Comparison of ENCODE assay signal across 17 cellular contexts in the genomic region with DNA sequence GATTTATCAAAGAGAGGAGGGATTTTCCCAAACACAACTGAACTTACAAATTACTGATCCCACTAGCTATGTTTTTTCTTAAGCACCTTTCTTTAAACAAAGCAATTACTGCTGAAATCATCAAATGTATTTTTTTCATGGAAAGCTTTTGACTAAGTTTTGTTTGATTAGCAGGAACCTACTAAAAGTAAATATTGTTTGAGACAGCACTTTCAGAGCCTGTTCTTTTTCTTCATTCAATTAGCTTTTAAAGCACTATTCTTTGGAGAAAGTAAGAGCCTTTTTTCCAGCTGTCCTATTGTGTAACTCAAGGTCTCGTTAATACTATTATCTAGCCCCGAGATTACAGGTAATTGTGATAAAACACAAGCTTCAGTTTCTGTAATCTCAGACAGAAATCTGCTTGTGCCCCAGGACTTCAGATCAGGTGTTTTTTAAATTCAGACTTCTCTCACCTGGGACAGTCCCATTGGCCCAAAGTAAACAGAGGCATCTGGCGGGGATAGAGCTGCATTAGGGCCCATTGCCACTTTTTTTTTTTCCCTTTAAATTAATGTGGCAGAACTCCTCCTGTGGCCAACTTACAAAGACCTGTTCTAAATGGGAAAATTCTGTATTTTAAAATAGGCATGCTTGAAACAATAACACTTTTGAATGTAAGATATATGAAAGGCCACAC. TPM values are rescaled to one million over a fixed set of nuclear protein-coding genes. Genes with fewer than 3 reads are reported as not detected.
A peak's percentile ranks its signal among the peaks of the same experiment; 100 is the strongest.
DNase-seq lines count a peak whose midpoint lies in the region; TF ChIP-seq lines count a peak whose summit lies in the region.
"Had no signal": no experiment of that assay in that cellular context is flagged by ENCODE, and none has a peak within 500 bp of the region (broad histone marks: within the 10 kb centered on the region; RNA-seq: fewer than 3 reads in every experiment).

No MANE protein-coding gene starts in this region.

- H3K36me3 Mint-ChIP-seq in H9 (ENCODE audit: insufficient read depth in 1 of 3, low read depth in 3 of 3): no peaks in the 10 kb centered on the region

- H3T11ph ChIP-seq in H9 (ENCODE audit: low read length): no peak overlapping the region

- no peak overlapping the region for H2BK15ac ChIP-seq in H9 (ENCODE audit: low read depth, low read length)

- H3K9me3 ChIP-seq in H9 (ENCODE audit: control insufficient read depth, low read depth, low read length): no peaks in the 10 kb centered on the region
- no peaks in the 10 kb centered on the region for H3K9me3 ChIP-seq in endocrine pancreas (ENCODE audit: control insufficient read depth, low read length)
- H3K9me3 ChIP-seq in smooth muscle cell (replicated peaks; ENCODE audit: low read depth): no peaks in the 10 kb centered on the region
- H3K9me3 ChIP-seq: BLaER1 had no signal

- no peaks in the 10 kb centered on the region for H3K9me3 Mint-ChIP-seq in H9
- H3K9me3 Mint-ChIP-seq: activated naive CD4-positive, alpha-beta T cell treated with anti-CD3 and anti-CD28 coated beads for 36 hours; IgD-negative memory B cell; memory B cell had no signal

- TF ChIP-seq CTCF in H9 (conservative IDR thresholded peaks at IDR 0.05) (no peak), smooth muscle cell (IDR thresholded peaks at IDR 0.05; ENCODE audit: borderline replicate concordance, insufficient read depth, poor library complexity, severe bottlenecking) (no peak)

- no peak overlapping the region for H3K4me3 Mint-ChIP-seq in H9
- H3K4me3 Mint-ChIP-seq: activated naive CD4-positive, alpha-beta T cell treated with anti-CD3 and anti-CD28 coated beads for 36 hours; IgD-negative memory B cell; memory B cell had no signal

- H3K4ac ChIP-seq in H9 (ENCODE audit: low read depth, low read length): no peak overlapping the region

- no peak overlapping the region for H2BK20ac ChIP-seq in H9 (ENCODE audit: low read depth, low read length, poor library complexity, severe bottlenecking)

- H3K27me3 ChIP-seq in H9 (ENCODE audit: insufficient read depth, low read length): no peaks in the 10 kb centered on the region
- H3K27me3 ChIP-seq in endocrine pancreas (ENCODE audit: control insufficient read depth, insufficient read depth, low read length): no peaks in the 10 kb centered on the region
- H3K27me3 ChIP-seq in smooth muscle cell (ENCODE audit: low read depth): no peaks in the 10 kb centered on the region
- H3K27me3 ChIP-seq: BLaER1 had no signal

- H3K56ac ChIP-seq in H9 (ENCODE audit: insufficient read length, low read depth, low read length): no peak overlapping the region

- H2AK5ac ChIP-seq in H9 (ENCODE audit: insufficient read length, low read length): no peak overlapping the region

- H4K8ac ChIP-seq in H9 (replicated peaks; ENCODE audit: insufficient read length, low read depth, low read length): no peak overlapping the region

- H3K79me1 ChIP-seq in H9 (ENCODE audit: insufficient read depth, low read depth, low read length, poor library complexity, severe bottlenecking): no peaks in the 10 kb centered on the region

- H3K18ac ChIP-seq in H9 (ENCODE audit: insufficient read length, low read depth, low read length): no peak overlapping the region

- WGBS in H9 (ENCODE audit: extremely low coverage, insufficient read length, low lambda C conversion rate): no CpG with 5 or more reads among the region's 3 CpGs
- 83% methylated on average over 3 of the region's 3 CpGs for WGBS in smooth muscle cell (ENCODE audit: low lambda C conversion rate)

- H3K4me1 ChIP-seq in H9 (ENCODE audit: insufficient read depth, low read length): no peaks in the 10 kb centered on the region
- H3K4me1 ChIP-seq in endocrine pancreas (ENCODE audit: control insufficient read depth, insufficient read depth, low read length): peaks cover 23% of the 10 kb centered on the region
- peaks cover 30% of the 10 kb centered on the region for H3K4me1 ChIP-seq in smooth muscle cell (ENCODE audit: low read depth)
- H3K4me1 ChIP-seq: BLaER1 had no signal

- peak overlapping the region in 2 of 3 experiments; percentile 28 to 89; a peak in 1 of 7 replicates for H3K27ac Mint-ChIP-seq in H9
- H3K27ac Mint-ChIP-seq: activated naive CD4-positive, alpha-beta T cell treated with anti-CD3 and anti-CD28 coated beads for 36 hours; IgD-negative memory B cell; memory B cell had no signal

- no peak overlapping the region for H2BK5ac ChIP-seq in H9 (ENCODE audit: insufficient read length, low read length)

- no peak overlapping the region for H2BK12ac ChIP-seq in H9 (ENCODE audit: insufficient read length, low read depth, low read length)

- H2AFZ ChIP-seq in H9 (ENCODE audit: low read length) (no peak overlapping the region), smooth muscle cell (ENCODE audit: low read depth) (no peak overlapping the region)

- peaks cover 11% of the 10 kb centered on the region for H3F3A ChIP-seq in smooth muscle cell (ENCODE audit: low read depth)

- H4K5ac ChIP-seq in H9 (ENCODE audit: insufficient read length, low read depth, low read length): no peak overlapping the region

- H3K36me3 ChIP-seq in endocrine pancreas (ENCODE audit: control insufficient read depth, insufficient read depth, low read length) (no peaks in the 10 kb centered on the region), smooth muscle cell (ENCODE audit: low read depth) (no peaks in the 10 kb centered on the region)

- H4K20me1 ChIP-seq in H9 (ENCODE audit: control insufficient read depth, insufficient read depth, insufficient read length) (no peaks in the 10 kb centered on the region), smooth muscle cell (ENCODE audit: low read depth) (peaks cover 7% of the 10 kb centered on the region)
- H4K20me1 ChIP-seq: BLaER1 had no signal

- H3K27ac ChIP-seq in H9 (ENCODE audit: insufficient read length, low read depth, low read length) (no peak overlapping the region), smooth muscle cell (ENCODE audit: low read depth) (peak overlapping the region; percentile 83)
- H3K27ac ChIP-seq: BLaER1 had no signal

- no peak overlapping the region for H3K14ac ChIP-seq in H9 (ENCODE audit: insufficient read depth, low read length)

- no peak overlapping the region for H3K23ac ChIP-seq in H9 (ENCODE audit: insufficient read length, low read depth, low read length)

- no peaks in the 10 kb centered on the region for H3K27me3 Mint-ChIP-seq in H9 (ENCODE audit: low read depth)
- H3K27me3 Mint-ChIP-seq: IgD-negative memory B cell, memory B cell had no signal

- no peak overlapping the region for H2BK120ac ChIP-seq in H9 (ENCODE audit: low read depth, low read length, poor library complexity, severe bottlenecking)

- H4K91ac ChIP-seq in H9 (ENCODE audit: insufficient read length, low read depth, low read length): no peak overlapping the region

- H3K79me2 ChIP-seq in H9 (ENCODE audit: insufficient read depth, low read length) (0 out of 2 replicates have a peak, but pooled peaks cover 2% of the 10 kb centered on the region), smooth muscle cell (ENCODE audit: low read depth) (peaks cover 20% of the 10 kb centered on the region)

- H3K9ac ChIP-seq in H9 (ENCODE audit: extremely low read depth, insufficient read length, low read length): no peak overlapping the region
- no peak overlapping the region for H3K9ac ChIP-seq in endocrine pancreas (ENCODE audit: control insufficient read depth, insufficient read depth, low read length)
- H3K9ac ChIP-seq in smooth muscle cell (ENCODE audit: low read depth): no peak overlapping the region
- H3K9ac ChIP-seq: BLaER1 had no signal

- H3K4me1 Mint-ChIP-seq in H9: peaks cover 17 to 23% of the 10 kb centered on the region in 2 experiments

- H3K4me3 ChIP-seq in endocrine pancreas (ENCODE audit: control insufficient read depth, insufficient read depth, low read length) (peak overlapping the region; percentile 54), smooth muscle cell (no peak overlapping the region)
- H3K4me3 ChIP-seq: BLaER1 had no signal

- peaks cover 4% of the 10 kb centered on the region for H3K23me2 ChIP-seq in H9 (ENCODE audit: insufficient read length, low read depth, low read length, poor library complexity, severe bottlenecking)

- DNase-seq in H9 (no peak), NCI-H69 (lab: John Stamatoyannopoulos, UW) (peak; percentile 96), smooth muscle cell (lab: John Stamatoyannopoulos, UW; ENCODE audit: unreplicated experiment) (no peak), GOT3 (lab: John Stamatoyannopoulos, UW) (no peak), iPS-NIHi11 (ENCODE audit: low spot score) (no peak), NCI-H187 treated with DMSO at 0.1 percent for 48 hours (lab: John Stamatoyannopoulos, UW) (no peak)
- DNase-seq in stimulated activated CD4-positive, alpha-beta T cell treated with anti-CD3 and anti-CD28 coated beads, Interleukin-1b, Interleukin-23, amount 100 ng/mL, for 48 hours: no peak
- DNase-seq: activated CD8-positive, alpha-beta memory T cell treated with anti-CD3 and anti-CD28 coated beads, Interleukin-2, amount 50 U/mL, for 4 hours; activated naive CD4-positive, alpha-beta T cell treated with anti-CD3 and anti-CD28 coated beads for 36 hours; NCI-H1048; NCI-H524; stimulated activated naive CD8-positive, alpha-beta T cell treated with anti-CD3 and anti-CD28 coated beads, Interleukin-15, Interleukin-2, amounts not matched to agents 100 U/mL and 50 U/mL, for 24 hours had no signal

- H3K4me2 ChIP-seq in H9 (ENCODE audit: insufficient read depth, insufficient read length, low read length) (no peak overlapping the region), smooth muscle cell (no peak overlapping the region)
- H3K4me2 ChIP-seq: BLaER1 had no signal

RNA-seq across cellular contexts. Expression of a gene that starts 11.0 kb away (rescaled TPM):
- total RNA-seq in H9 (2021) (19.6 and 21.2 TPM in 2 replicates), smooth muscle cell (26.4 and 37.4 TPM in 2 replicates)
- polyA plus RNA-seq in smooth muscle cell: 44.8 and 45.9 TPM in 2 replicates

RNA-seq across cellular contexts. Expression of a gene that starts 29.2 kb away (rescaled TPM):
- total RNA-seq in H9 (2021) (11.3 and 11.6 TPM in 2 replicates), smooth muscle cell (13.6 and 14.8 TPM in 2 replicates)
- polyA plus RNA-seq in smooth muscle cell: 7.1 and 10.4 TPM in 2 replicates
- total RNA-seq: T-helper 1 cell treated with Interleukin-12 subunit alpha and Interleukin-12 subunit beta and Interleukin-4 antibody, amounts not matched to agents 30 ng/mL and 1 ng/mL, for 36 hours had no signal
- polyA plus RNA-seq: IgD-negative memory B cell had no signal
